ENCODE assay signal across 8 cellular contexts in the genomic region with DNA sequence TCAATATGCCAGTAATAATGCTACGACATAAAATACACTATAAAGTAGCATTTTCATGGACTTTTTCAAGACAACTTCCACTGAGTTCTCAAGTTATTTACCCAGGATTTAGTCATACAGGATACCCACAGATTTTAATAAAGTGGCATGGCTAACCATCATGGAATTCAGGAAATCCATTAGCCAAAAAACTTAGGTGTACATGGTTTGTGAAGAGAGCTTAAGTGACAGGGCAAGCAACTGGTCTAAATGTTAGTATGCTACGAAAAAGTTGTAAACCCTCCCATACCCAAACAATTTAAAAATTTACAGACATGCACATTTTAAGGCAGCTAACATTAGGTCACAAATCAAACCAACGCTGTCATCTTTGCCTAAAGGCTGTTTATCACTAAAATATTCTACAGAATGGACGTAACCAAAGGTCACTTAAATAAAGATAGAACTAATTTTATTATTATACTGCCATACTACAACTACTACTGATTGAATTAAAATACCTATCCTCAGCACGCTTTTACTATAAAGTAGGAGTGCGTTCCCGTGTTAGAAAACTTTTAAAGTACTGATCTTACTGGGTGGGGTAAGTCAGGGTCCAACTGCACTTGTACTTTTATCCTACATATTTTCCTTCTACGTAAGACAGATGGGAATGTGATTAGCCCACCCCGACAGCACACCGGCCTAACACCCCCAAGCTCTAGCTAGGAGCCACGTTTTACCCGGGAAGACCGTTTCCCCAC. TPM values are rescaled to one million over a fixed set of nuclear protein-coding genes. Genes with fewer than 3 reads are reported as not detected.
DNase-seq lines count a peak whose midpoint lies in the region; TF ChIP-seq lines count a peak whose summit lies in the region.

No MANE protein-coding gene starts in this region.

- H3K27me3 ChIP-seq in GM06990 (replicated peaks; ENCODE audit: control insufficient read depth, insufficient read depth, low read length) (no peaks in the 10 kb centered on the region), Peyer's patch (no peaks in the 10 kb centered on the region), esophagus (ENCODE audit: control insufficient read depth in 1 of 2, insufficient read depth in 2 of 2, low read length in 2 of 2) (no peaks in the 10 kb centered on the region), prostate gland (replicated peaks; ENCODE audit: insufficient read depth) (no peaks in the 10 kb centered on the region)

- no peaks in the 10 kb centered on the region for H3K9me3 ChIP-seq in Peyer's patch
- no peaks in the 10 kb centered on the region for H3K9me3 ChIP-seq in esophagus (ENCODE audit: control insufficient read depth in 2 of 2, insufficient read depth in 1 of 2, low read depth in 1 of 2, low read length in 1 of 2)
- H3K9me3 ChIP-seq in prostate gland = no peaks in the 10 kb centered on the region

- TF ChIP-seq POLR2A in Peyer's patch (IDR thresholded peaks at IDR 0.05) (no peak), prostate gland (IDR thresholded peaks at IDR 0.05) (no peak)

- DNase-seq in GM06990 (ENCODE audit: extremely low read depth, insufficient read length) (no peak), Peyer's patch (no peak), prostate gland (ENCODE audit: low spot score) (no peak), SW480 (ENCODE audit: low spot score) (no peak), OCI-M1 (lab: John Stamatoyannopoulos, UW) (no peak), NCI-H1930 (lab: John Stamatoyannopoulos, UW) (no peak)
- DNase-seq in stimulated activated CD4-positive, alpha-beta T cell treated with anti-CD3 and anti-CD28 coated beads, Interleukin-4, amount 100 ng/mL, for 4 hours = no peak

- WGBS in esophagus, 2 donors = 10 to 12% methylated on average over 13 of the region's 13 CpGs
- WGBS in prostate gland = 7% methylated on average over 13 of the region's 13 CpGs

- H3K36me3 ChIP-seq in GM06990 (ENCODE audit: control insufficient read depth, insufficient read depth, low read length) (no peaks in the 10 kb centered on the region; the same call in 1 of the 2 replicates), Peyer's patch (no peaks in the 10 kb centered on the region), esophagus (ENCODE audit: control insufficient read depth in 2 of 2, insufficient read depth in 2 of 2, low read length in 1 of 2) (no peaks in the 10 kb centered on the region), prostate gland (no peaks in the 10 kb centered on the region)

- TF ChIP-seq CTCF in GM06990 (IDR thresholded peaks at IDR 0.05; ENCODE audit: insufficient read depth, low read length, poor library complexity, severe bottlenecking) (no peak), Peyer's patch (IDR thresholded peaks at IDR 0.05) (no peak), prostate gland (IDR thresholded peaks at IDR 0.05) (no peak)

- intact Hi-C loops in prostate gland (cut with DNase I) = loop anchor here (5.0 to 10.0 kb wide), 2 partner anchors 95 to 172 kb away; a partner anchor contains a TSS

- H3K4me1 ChIP-seq in Peyer's patch (peaks cover 0 to 21% (median 0%) of the 10 kb centered on the region in 4 donors), esophagus (ENCODE audit: control insufficient read depth in 2 of 2, insufficient read depth in 2 of 2, low read length in 1 of 2) (peaks cover 0 to 4% of the 10 kb centered on the region in 2 donors), prostate gland (replicated peaks) (peaks cover 4% of the 10 kb centered on the region)

- H3K27ac ChIP-seq in Peyer's patch (peak overlapping the region; percentile 80 to 99 (median 88)), esophagus (ENCODE audit: low read depth in 2 of 2, low read length in 1 of 2) (peak overlapping the region; percentile 88 to 98), prostate gland (peak overlapping the region; percentile 93)

- peak overlapping the region; percentile 69 for H3K4me3 ChIP-seq in GM06990 (replicated peaks; ENCODE audit: low read depth, low read length)
- H3K4me3 ChIP-seq in Peyer's patch = peak overlapping the region; percentile 87 to 99 (median 94)
- peak overlapping the region; percentile 84 to 96 for H3K4me3 ChIP-seq in esophagus (ENCODE audit: low read depth in 1 of 2, low read length in 2 of 2)
- peak overlapping the region; percentile 82 to 97 for H3K4me3 ChIP-seq in prostate gland

RNA-seq across cellular contexts. Expression of a gene that starts 1.1 kb away (rescaled TPM):
- 10 to 100 TPM; 21.6 to 38.2 (median 25.2) TPM for total RNA-seq in Peyer's patch
- polyA plus RNA-seq in esophagus = 1 to 10 TPM; 5.8 to 6.5 TPM
- 10 to 100 TPM; 14.3 to 28.2 TPM for total RNA-seq in prostate gland
